10 cellular contexts compared by ENCODE assay signal in the genomic region with DNA sequence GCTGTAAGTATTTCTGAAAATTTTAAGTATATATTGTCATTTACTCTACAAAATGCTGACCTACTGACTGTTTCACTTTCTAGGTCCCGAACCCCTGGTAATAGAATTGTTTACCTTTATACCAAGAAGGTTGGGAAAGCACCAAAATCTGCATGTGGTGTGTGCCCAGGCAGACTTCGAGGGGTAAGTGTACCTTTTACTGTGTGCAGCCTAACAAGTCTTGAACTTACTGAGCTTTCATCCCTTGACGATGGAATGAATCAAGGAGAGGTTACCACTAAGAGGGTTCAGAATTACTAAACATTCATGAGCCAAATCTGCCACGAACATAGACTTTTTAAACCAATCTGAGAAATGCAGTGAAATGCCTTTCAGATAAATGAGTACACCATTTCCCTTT. TPM values are rescaled to one million over a fixed set of nuclear protein-coding genes. Genes with fewer than 3 reads are reported as not detected.
DNase-seq lines count a peak whose midpoint lies in the region; ATAC-seq, FAIRE-seq and TF ChIP-seq lines count a peak whose summit lies in the region.
"Had no signal": no experiment of that assay in that cellular context is flagged by ENCODE, and none has a peak within 500 bp of the region (broad histone marks: within the 10 kb centered on the region; RNA-seq: fewer than 3 reads in every experiment).

No MANE protein-coding gene starts in this region.

- H3K4me2 ChIP-seq in DND-41 (ENCODE audit: insufficient read depth, low read length), result peak overlapping the region; percentile 65

- no peaks in the 10 kb centered on the region for H3K27me3 Mint-ChIP-seq in natural killer cell treated with Interleukin-12 subunit alpha and Interleukin-12 subunit beta and Interleukin-15 and Interleukin-18, amount 100 ng/mL, for 72 hours

- DNase-seq in DND-41, result no peak
- DNase-seq in MG63, result no peak
- no peak for DNase-seq in breast epithelium (ENCODE audit: low spot score in 2 of 2)
- no peak for DNase-seq in natural killer cell treated with Interleukin-12 subunit alpha and Interleukin-12 subunit beta and Interleukin-15 and Interleukin-18, amount 100 ng/mL, for 72 hours (ENCODE audit: low spot score)
- DNase-seq in EL, result no peak
- DNase-seq in A172 (ENCODE audit: low spot score), result no peak
- DNase-seq in GM12892 (ENCODE audit: insufficient read length), result no peak
- DNase-seq: NCI-H1105 had no signal

- no peak overlapping the region for H2AFZ ChIP-seq in DND-41 (ENCODE audit: low read depth, low read length)

- ATAC-seq in DND-41 (ENCODE audit: insufficient read depth, low read depth) (no peak), GM18867 (IDR thresholded peaks at IDR 0.05; ENCODE audit: unreplicated experiment) (no peak)
- ATAC-seq in natural killer cell treated with Interleukin-12 subunit alpha and Interleukin-12 subunit beta and Interleukin-15 and Interleukin-18, amount 100 ng/mL, for 72 hours, result no peak

- TF ChIP-seq CTCF in DND-41 (IDR thresholded peaks at IDR 0.05; ENCODE audit: borderline replicate concordance, extremely low read depth, low read length, poor library complexity, severe bottlenecking) (no peak), breast epithelium (IDR thresholded peaks at IDR 0.05) (no peak)

- no peaks in the 10 kb centered on the region for H3K27me3 ChIP-seq in DND-41 (ENCODE audit: insufficient read depth, low read length, poor library complexity)
- H3K27me3 ChIP-seq in MG63, result no peaks in the 10 kb centered on the region
- H3K27me3 ChIP-seq in breast epithelium, result no peaks in the 10 kb centered on the region
- H3K27me3 ChIP-seq: ascending aorta had no signal

- H3K9me3 ChIP-seq in DND-41 (ENCODE audit: insufficient read depth, low read length, severe bottlenecking) (peaks cover 1% of the 10 kb centered on the region), MG63 (no peaks in the 10 kb centered on the region), breast epithelium (no peaks in the 10 kb centered on the region)
- H3K9me3 ChIP-seq: ascending aorta had no signal

- H3K36me3 Mint-ChIP-seq in natural killer cell treated with Interleukin-12 subunit alpha and Interleukin-12 subunit beta and Interleukin-15 and Interleukin-18, amount 100 ng/mL, for 72 hours, result peaks cover 43% of the 10 kb centered on the region

- no peaks in the 10 kb centered on the region for H3K9me3 Mint-ChIP-seq in natural killer cell treated with Interleukin-12 subunit alpha and Interleukin-12 subunit beta and Interleukin-15 and Interleukin-18, amount 100 ng/mL, for 72 hours

- intact Hi-C loops in breast epithelium (cut with DNase I; ENCODE audit: low total_unique reads), result no loop called here

- TF ChIP-seq POLR2A in breast epithelium (IDR thresholded peaks at IDR 0.05) (no peak), GM12892 (IDR thresholded peaks at IDR 0.05; ENCODE audit: low read depth, low read length) (no peak)

- FAIRE-seq in GM12892 (lab: Jason Lieb, UNC), result no peak

- peaks cover 65% of the 10 kb centered on the region for H3K36me3 ChIP-seq in DND-41 (ENCODE audit: insufficient read depth, low read length)
- peaks cover 63% of the 10 kb centered on the region for H3K36me3 ChIP-seq in MG63
- H3K36me3 ChIP-seq in breast epithelium, result no peaks in the 10 kb centered on the region

- H4K20me1 ChIP-seq in DND-41 (ENCODE audit: insufficient read depth, low read length), result peaks cover 47% of the 10 kb centered on the region

- H3K4me3 Mint-ChIP-seq in natural killer cell treated with Interleukin-12 subunit alpha and Interleukin-12 subunit beta and Interleukin-15 and Interleukin-18, amount 100 ng/mL, for 72 hours, result peak overlapping the region; percentile 98

- H3K79me2 ChIP-seq in DND-41 (ENCODE audit: insufficient read depth, low read length), result peaks cover 79% of the 10 kb centered on the region

- H3K4me1 Mint-ChIP-seq in natural killer cell treated with Interleukin-12 subunit alpha and Interleukin-12 subunit beta and Interleukin-15 and Interleukin-18, amount 100 ng/mL, for 72 hours (ENCODE audit: low read depth in 2 of 2), result peaks cover 38 to 51% of the 10 kb centered on the region in 2 donors

- peak overlapping the region in 1 of 2 donors; percentile 99 for H3K27ac Mint-ChIP-seq in natural killer cell treated with Interleukin-12 subunit alpha and Interleukin-12 subunit beta and Interleukin-15 and Interleukin-18, amount 100 ng/mL, for 72 hours

- peak overlapping the region; percentile 50 to 70; a peak in 3 of 4 replicates for H3K4me3 ChIP-seq in DND-41 (ENCODE audit: low read depth in 1 of 2, low read length in 2 of 2)
- H3K4me3 ChIP-seq in MG63, result peak overlapping the region; percentile 97
- peak overlapping the region in 2 of 3 donors; percentile 76 to 81 for H3K4me3 ChIP-seq in breast epithelium

- peak overlapping the region; percentile 62 for H3K9ac ChIP-seq in DND-41 (ENCODE audit: low read depth, low read length)

- peaks cover 51% of the 10 kb centered on the region for H3K4me1 ChIP-seq in DND-41 (ENCODE audit: insufficient read depth, low read length)
- H3K4me1 ChIP-seq in breast epithelium, result peaks cover 0 to 14% of the 10 kb centered on the region in 2 donors

- H3K27ac ChIP-seq in DND-41 (ENCODE audit: low read length) (peak overlapping the region; percentile 36; the same call in 1 of the 2 replicates), breast epithelium (peak overlapping the region; percentile 90 to 94)

RNA-seq across cellular contexts. Expression of a gene that starts 1.6 kb away (rescaled TPM):
- 681 and 851 TPM in 2 replicates for total RNA-seq in MG63 (2014; rRNA removed; shearing (Covaris generic); ENCODE audit: low replicate concordance)
- total RNA-seq in breast epithelium, result 1,000 to 10,000 TPM in 2 of 3 donors, 100 to 1,000 TPM in 1; 907 to 1,723 (median 1,620) TPM
- total RNA-seq in natural killer cell treated with Interleukin-12 subunit alpha and Interleukin-12 subunit beta and Interleukin-15 and Interleukin-18, amount 100 ng/mL, for 72 hours, result 100 to 1,000 TPM; 712 to 767 TPM
- total RNA-seq in A172 (2014; rRNA removed; shearing (Covaris generic)), result 766 and 852 TPM in 2 replicates
- 8,786 TPM for polyA plus RNA-seq in GM12892 (2012; ENCODE audit: missing spikeins)

RNA-seq across cellular contexts. Expression of a gene that starts 28.4 kb away (rescaled TPM):
- 77.7 and 1,094 TPM in 2 replicates for total RNA-seq in MG63 (2014; rRNA removed; shearing (Covaris generic); ENCODE audit: low replicate concordance)
- total RNA-seq in breast epithelium, result 10 to 100 TPM; 53.4 to 84.6 (median 63.1) TPM
- total RNA-seq in natural killer cell treated with Interleukin-12 subunit alpha and Interleukin-12 subunit beta and Interleukin-15 and Interleukin-18, amount 100 ng/mL, for 72 hours, result 10 to 100 TPM; 62.8 to 81.9 TPM
- total RNA-seq in A172 (2014; rRNA removed; shearing (Covaris generic)), result 183 and 432 TPM in 2 replicates
- polyA plus RNA-seq in GM12892 (2012; ENCODE audit: missing spikeins), result 132 TPM
